ENCODE assay signal across 31 cellular contexts in genomic region chr19:44973982-44974735, GRCh38. TPM values are rescaled to one million over a fixed set of nuclear protein-coding genes. Genes with fewer than 3 reads are reported as not detected.
"Had no signal": no experiment of that assay in that cellular context is flagged by ENCODE, and none has a peak within 500 bp of the region (broad histone marks: within the 10 kb centered on the region; RNA-seq: fewer than 3 reads in every experiment).

No MANE protein-coding gene starts in this region.

- H3K4me1 ChIP-seq: ascending aorta, SJCRH30 had no signal

- ATAC-seq: activated CD8-positive, alpha-beta T cell treated with anti-CD3 and anti-CD28 coated beads, Interleukin-2, amount 10 ng/mL, durations not matched to agents 7 days and 5 days; K562 had no signal

- H3K27me3 ChIP-seq: ascending aorta, SJCRH30 had no signal

- H3K9me3 Mint-ChIP-seq: activated CD4-positive, alpha-beta T cell treated with anti-CD3 and anti-CD28 coated beads, Interleukin-2, amount 10 ng/mL, durations not matched to agents 24 days and 14 days; activated naive CD4-positive, alpha-beta T cell treated with anti-CD3 and anti-CD28 coated beads, Interleukin-2, amount 10 ng/mL, durations not matched to agents 7 days and 5 days; activated naive CD8-positive, alpha-beta T cell treated with anti-CD3 and anti-CD28 coated beads for 36 hours had no signal

- DNase-seq: activated CD4-positive, alpha-beta T cell treated with anti-CD3 and anti-CD28 coated beads, Interleukin-2, amount 10 ng/mL, durations not matched to agents 24 days and 14 days; activated CD4-positive, alpha-beta T cell treated with anti-CD3 and anti-CD28 coated beads, Interleukin-2, amount 50 U/mL, for 48 hours; activated CD8-positive, alpha-beta T cell treated with anti-CD3 and anti-CD28 coated beads, Interleukin-2, amount 10 ng/mL, durations not matched to agents 7 days and 5 days; activated effector memory CD4-positive, alpha-beta T cell treated with anti-CD3 and anti-CD28 coated beads, Interleukin-2, amount 50 U/mL, for 16 hours; activated naive CD4-positive, alpha-beta T cell treated with anti-CD3 and anti-CD28 coated beads, Interleukin-2, amount 10 ng/mL, durations not matched to agents 7 days and 5 days; activated naive CD8-positive, alpha-beta T cell treated with anti-CD3 and anti-CD28 coated beads for 36 hours; activated T-cell treated with anti-CD3 and anti-CD28 coated beads, Interleukin-2, amount 50 U/mL, for 48 hours; amygdala; caudate nucleus; cerebellar nuclear complex; NCI-H1092 treated with DMSO at 0.1 percent for 48 hours; NCI-H1417; NCI-H146; NCI-H187; NCI-H2029 treated with DMSO at 0.1 percent for 48 hours; NCI-H2107; NCI-H2171; NCI-H510A; NCI-H526; NCI-H748 treated with DMSO at 0.1 percent for 48 hours; NK-92 treated with Interleukin-12 subunit alpha and Interleukin-12 subunit beta, amount 100 ng/mL, for 24 hours; SHP77; SJCRH30; T1000; WERI-Rb-1 had no signal

- H3K27ac Mint-ChIP-seq: activated CD4-positive, alpha-beta T cell treated with anti-CD3 and anti-CD28 coated beads, Interleukin-2, amount 10 ng/mL, durations not matched to agents 24 days and 14 days; activated CD8-positive, alpha-beta T cell treated with anti-CD3 and anti-CD28 coated beads, Interleukin-2, amount 10 ng/mL, durations not matched to agents 7 days and 5 days; activated naive CD4-positive, alpha-beta T cell treated with anti-CD3 and anti-CD28 coated beads, Interleukin-2, amount 10 ng/mL, durations not matched to agents 7 days and 5 days; activated naive CD8-positive, alpha-beta T cell treated with anti-CD3 and anti-CD28 coated beads for 36 hours had no signal

- H3K9me3 ChIP-seq: ascending aorta, SJCRH30 had no signal

- H3K27ac ChIP-seq: ascending aorta, SJCRH30, SK-N-MC, WERI-Rb-1 had no signal

- H3K4me3 ChIP-seq: ascending aorta, K562, SJCRH30, SK-N-MC had no signal

RNA-seq across cellular contexts. Expression of gene APOC2, which starts 28.3 kb away (rescaled TPM):
- total RNA-seq: activated CD4-positive, alpha-beta T cell treated with anti-CD3 and anti-CD28 coated beads, Interleukin-2, amount 10 ng/mL, durations not matched to agents 24 days and 14 days; activated CD8-positive, alpha-beta T cell treated with anti-CD3 and anti-CD28 coated beads, Interleukin-2, amount 10 ng/mL, durations not matched to agents 7 days and 5 days; activated naive CD8-positive, alpha-beta T cell treated with anti-CD3 and anti-CD28 coated beads for 36 hours; ascending aorta; M059J; SJCRH30; T-helper 1 cell treated with Interleukin-12 subunit alpha and Interleukin-12 subunit beta and Interleukin-4 antibody, amounts not matched to agents 30 ng/mL and 1 ng/mL, for 36 hours; T-helper 2 cell treated with Interferon-gamma antibody and Interleukin-4, amounts not matched to agents 100 ng/mL and 5 ng/mL, for 36 hours had no signal

RNA-seq across cellular contexts. Expression of gene APOC4, which starts 32.1 kb away (rescaled TPM):
- total RNA-seq: activated CD4-positive, alpha-beta T cell treated with anti-CD3 and anti-CD28 coated beads, Interleukin-2, amount 10 ng/mL, durations not matched to agents 24 days and 14 days; activated CD8-positive, alpha-beta T cell treated with anti-CD3 and anti-CD28 coated beads, Interleukin-2, amount 10 ng/mL, durations not matched to agents 7 days and 5 days; activated naive CD8-positive, alpha-beta T cell treated with anti-CD3 and anti-CD28 coated beads for 36 hours; ascending aorta; K562; M059J; T-helper 1 cell treated with Interleukin-12 subunit alpha and Interleukin-12 subunit beta and Interleukin-4 antibody, amounts not matched to agents 30 ng/mL and 1 ng/mL, for 36 hours; T-helper 2 cell treated with Interferon-gamma antibody and Interleukin-4, amounts not matched to agents 100 ng/mL and 5 ng/mL, for 36 hours had no signal

RNA-seq across cellular contexts. Expression of gene APOC1, which starts 59.8 kb away (rescaled TPM):
- total RNA-seq: activated CD8-positive, alpha-beta T cell treated with anti-CD3 and anti-CD28 coated beads, Interleukin-2, amount 10 ng/mL, durations not matched to agents 7 days and 5 days; T-helper 2 cell treated with Interferon-gamma antibody and Interleukin-4, amounts not matched to agents 100 ng/mL and 5 ng/mL, for 36 hours had no signal
